In the genomic region with DNA sequence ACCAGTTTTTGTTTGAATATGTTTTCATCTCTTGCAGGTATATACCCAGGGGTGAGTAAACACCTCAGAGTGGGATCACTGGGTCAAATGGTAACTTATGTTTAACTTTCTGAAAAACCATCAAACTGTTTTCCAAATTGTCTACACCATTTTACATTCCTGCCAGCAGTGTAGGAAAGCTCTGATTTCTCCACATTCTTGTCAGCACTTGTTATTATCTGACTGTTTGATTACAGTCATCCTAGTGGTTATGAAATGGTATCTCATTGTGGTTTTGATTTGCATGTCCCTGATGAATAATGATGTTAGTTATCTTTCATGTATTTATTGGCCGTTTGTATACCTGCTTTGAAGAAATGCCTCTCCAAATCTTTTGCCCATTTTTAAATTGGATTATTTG, we compare ENCODE assay signal across 30 cellular contexts. TPM values are rescaled to one million over a fixed set of nuclear protein-coding genes. Genes with fewer than 3 reads are reported as not detected.
DNase-seq lines count a peak whose midpoint lies in the region; ATAC-seq, FAIRE-seq and TF ChIP-seq lines count a peak whose summit lies in the region.
"Had no signal": no experiment of that assay in that cellular context is flagged by ENCODE, and none has a peak within 500 bp of the region (broad histone marks: within the 10 kb centered on the region; RNA-seq: fewer than 3 reads in every experiment).

No MANE protein-coding gene starts in this region.

- intact Hi-C loops in left ventricle myocardium inferior (cut with micrococcal nuclease) = no loop called here

- TF ChIP-seq RAD21 in A549 (conservative IDR thresholded peaks at IDR 0.05 in 1 of 2, IDR thresholded peaks at IDR 0.05 in 1 of 2) = no peak

- peak; percentile 18 for FAIRE-seq in A549 (lab: Jason Lieb, UNC)
- FAIRE-seq: D721Med, HTR-8/SVneo had no signal

- H3K27ac ChIP-seq in A549 (no peak overlapping the region), foreskin keratinocyte (no peak overlapping the region), left ventricle myocardium inferior (replicated peaks) (no peak overlapping the region)
- H3K27ac ChIP-seq: BLaER1 treated with 17β-estradiol and CSF1 and Interleukin-3, amounts not matched to agents 10 nM and 100 nM; GM23248; SJSA1 had no signal

- 6% methylated on average over 1 of the region's 1 CpG for WGBS in A549 (ENCODE audit: missing lambda C conversion rate)

- POLR2A ChIA-PET in A549 (lab: Yijun Ruan, JAX) = no interaction called here

- H3K4me1 ChIP-seq in A549 (no peaks in the 10 kb centered on the region), foreskin keratinocyte (peaks cover 4% of the 10 kb centered on the region), left ventricle myocardium inferior (no peaks in the 10 kb centered on the region)
- H3K4me1 ChIP-seq: BLaER1 treated with 17β-estradiol and CSF1 and Interleukin-3, amounts not matched to agents 10 nM and 100 nM; SJSA1 had no signal

- H3K4me2 ChIP-seq in A549 = no peak overlapping the region
- H3K4me2 ChIP-seq: BLaER1 treated with 17β-estradiol and CSF1 and Interleukin-3, amounts not matched to agents 10 nM and 100 nM had no signal

- no peaks in the 10 kb centered on the region for H3K27me3 ChIP-seq in foreskin keratinocyte
- H3K27me3 ChIP-seq in left ventricle myocardium inferior (ENCODE audit: low read depth) = no peaks in the 10 kb centered on the region
- H3K27me3 ChIP-seq: BLaER1 treated with 17β-estradiol and CSF1 and Interleukin-3, amounts not matched to agents 10 nM and 100 nM; SJSA1 had no signal

- TF ChIP-seq CTCF in A549 (IDR thresholded peaks at IDR 0.05) = no peak
- peak; percentile 79 for TF ChIP-seq CTCF in foreskin keratinocyte (conservative IDR thresholded peaks at IDR 0.05)
- no peak for TF ChIP-seq CTCF in left ventricle myocardium inferior (IDR thresholded peaks at IDR 0.05; ENCODE audit: borderline replicate concordance)

- no peak for TF ChIP-seq EP300 in A549 (IDR thresholded peaks at IDR 0.05)

- H3K9me3 ChIP-seq in A549 (peaks cover 3% of the 10 kb centered on the region; the same call in 1 of the 3 replicates), left ventricle myocardium inferior (replicated peaks) (peaks cover 12% of the 10 kb centered on the region)
- H3K9me3 ChIP-seq: SJSA1 had no signal

- TF ChIP-seq POLR2A in A549 (IDR thresholded peaks at IDR 0.05; ENCODE audit: low read length) = no peak

- CTCF ChIA-PET in A549 (lab: Yijun Ruan, JAX) = no interaction called here

- no peak for DNase-seq in A549 (ENCODE audit: low read depth in 1 of 2, low spot score in 1 of 2)
- DNase-seq in M059J (ENCODE audit: low read depth) = peak; percentile 14
- DNase-seq in amniotic epithelial cell (ENCODE audit: low read depth) = peak; percentile 44
- DNase-seq in foreskin keratinocyte = peak; percentile 73 to 85
- no peak for DNase-seq in SIG-M5 treated with dmso at 0.1 percent for 504 hours (lab: John Stamatoyannopoulos, UW; ENCODE audit: unreplicated experiment)
- no peak for DNase-seq in left ventricle myocardium inferior
- DNase-seq in occipital lobe (lab: John Stamatoyannopoulos, UW) = no peak
- DNase-seq: CD4-positive, alpha-beta T cell; GM23248; H7; KG1; NCI-H1092 treated with DMSO at 0.1 percent for 48 hours; NCI-H1436; NCI-H187; NCI-H2081 treated with DMSO at 0.1 percent for 48 hours; NCI-H2171; NCI-H345; NCI-H510A treated with DMSO at 0.1 percent for 48 hours; NCI-H774; NK-92 treated with Interleukin-12 subunit alpha and Interleukin-12 subunit beta, amount 100 ng/mL, for 24 hours; PC-3 had no signal

- H3K4me3 ChIP-seq in A549 = no peak overlapping the region
- no peak overlapping the region for H3K4me3 ChIP-seq in left ventricle myocardium inferior
- H3K4me3 ChIP-seq: BLaER1 treated with 17β-estradiol and CSF1 and Interleukin-3, amounts not matched to agents 10 nM and 100 nM; GM23248; SJSA1 had no signal

- ATAC-seq in A549 (no peak), foreskin keratinocyte (peak; percentile 96), GM21529 (IDR thresholded peaks at IDR 0.05; ENCODE audit: unreplicated experiment) (no peak)
- ATAC-seq: PC-3, Right ventricle myocardium inferior had no signal

- peaks cover 23% of the 10 kb centered on the region for H3K36me3 ChIP-seq in left ventricle myocardium inferior
- H3K36me3 ChIP-seq: BLaER1 treated with 17β-estradiol and CSF1 and Interleukin-3, amounts not matched to agents 10 nM and 100 nM; SJSA1 had no signal

TF ChIP-seq in A549, 52 proteins besides CTCF, POLR2A, EP300 and RAD21:
- TF ChIP-seq ZFP36 (IDR thresholded peaks at IDR 0.05; ENCODE audit: borderline replicate concordance, partially characterized antibody) (peak; percentile 15), RFX5 (IDR thresholded peaks at IDR 0.05) (no peak), CBX8 (IDR thresholded peaks at IDR 0.05) (no peak), NFE2L2 (conservative IDR thresholded peaks at IDR 0.05; ENCODE audit: low read length) (no peak), MYC (IDR thresholded peaks at IDR 0.05; ENCODE audit: borderline replicate concordance, low read length) (no peak), JUN (IDR thresholded peaks at IDR 0.05) (no peak), KDM1A (IDR thresholded peaks at IDR 0.05; ENCODE audit: low read depth) (no peak)
- TF ChIP-seq, protein P1, sequence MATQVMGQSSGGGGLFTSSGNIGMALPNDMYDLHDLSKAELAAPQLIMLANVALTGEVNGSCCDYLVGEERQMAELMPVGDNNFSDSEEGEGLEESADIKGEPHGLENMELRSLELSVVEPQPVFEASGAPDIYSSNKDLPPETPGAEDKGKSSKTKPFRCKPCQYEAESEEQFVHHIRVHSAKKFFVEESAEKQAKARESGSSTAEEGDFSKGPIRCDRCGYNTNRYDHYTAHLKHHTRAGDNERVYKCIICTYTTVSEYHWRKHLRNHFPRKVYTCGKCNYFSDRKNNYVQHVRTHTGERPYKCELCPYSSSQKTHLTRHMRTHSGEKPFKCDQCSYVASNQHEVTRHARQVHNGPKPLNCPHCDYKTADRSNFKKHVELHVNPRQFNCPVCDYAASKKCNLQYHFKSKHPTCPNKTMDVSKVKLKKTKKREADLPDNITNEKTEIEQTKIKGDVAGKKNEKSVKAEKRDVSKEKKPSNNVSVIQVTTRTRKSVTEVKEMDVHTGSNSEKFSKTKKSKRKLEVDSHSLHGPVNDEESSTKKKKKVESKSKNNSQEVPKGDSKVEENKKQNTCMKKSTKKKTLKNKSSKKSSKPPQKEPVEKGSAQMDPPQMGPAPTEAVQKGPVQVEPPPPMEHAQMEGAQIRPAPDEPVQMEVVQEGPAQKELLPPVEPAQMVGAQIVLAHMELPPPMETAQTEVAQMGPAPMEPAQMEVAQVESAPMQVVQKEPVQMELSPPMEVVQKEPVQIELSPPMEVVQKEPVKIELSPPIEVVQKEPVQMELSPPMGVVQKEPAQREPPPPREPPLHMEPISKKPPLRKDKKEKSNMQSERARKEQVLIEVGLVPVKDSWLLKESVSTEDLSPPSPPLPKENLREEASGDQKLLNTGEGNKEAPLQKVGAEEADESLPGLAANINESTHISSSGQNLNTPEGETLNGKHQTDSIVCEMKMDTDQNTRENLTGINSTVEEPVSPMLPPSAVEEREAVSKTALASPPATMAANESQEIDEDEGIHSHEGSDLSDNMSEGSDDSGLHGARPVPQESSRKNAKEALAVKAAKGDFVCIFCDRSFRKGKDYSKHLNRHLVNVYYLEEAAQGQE (IDR thresholded peaks at IDR 0.05) = no peak
- TF ChIP-seq, protein P2, sequence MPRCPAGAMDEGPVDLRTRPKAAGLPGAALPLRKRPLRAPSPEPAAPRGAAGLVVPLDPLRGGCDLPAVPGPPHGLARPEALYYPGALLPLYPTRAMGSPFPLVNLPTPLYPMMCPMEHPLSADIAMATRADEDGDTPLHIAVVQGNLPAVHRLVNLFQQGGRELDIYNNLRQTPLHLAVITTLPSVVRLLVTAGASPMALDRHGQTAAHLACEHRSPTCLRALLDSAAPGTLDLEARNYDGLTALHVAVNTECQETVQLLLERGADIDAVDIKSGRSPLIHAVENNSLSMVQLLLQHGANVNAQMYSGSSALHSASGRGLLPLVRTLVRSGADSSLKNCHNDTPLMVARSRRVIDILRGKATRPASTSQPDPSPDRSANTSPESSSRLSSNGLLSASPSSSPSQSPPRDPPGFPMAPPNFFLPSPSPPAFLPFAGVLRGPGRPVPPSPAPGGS (IDR thresholded peaks at IDR 0.05) = no peak

RNA-seq across cellular contexts. Expression of a gene that starts 13.8 kb away (rescaled TPM):
- not detected in 2 replicates for polyA plus RNA-seq in A549 (2011; rRNA removed)
- polyA plus RNA-seq in A549 (2012; cell fraction: cytosol; rRNA removed) = not detected in 2 replicates
- not detected in 2 replicates for polyA plus RNA-seq in A549 (2012; cell fraction: nucleus; rRNA removed)
- polyA plus RNA-seq in A549 (2017; fragmentation: RNase III; extraction: RNeasy Plus Mini Kit Qiagen cat#74134 plus additional on column Dnase treatment) = 0.01 TPM in 1 of 3 replicates, not detected in the others
- not detected in 2 replicates for polyA minus RNA-seq in A549 (2011; rRNA and poly(A)+ RNA removed)
- total RNA-seq in M059J (2014; rRNA removed; shearing (Covaris generic)) = not detected in 2 replicates
- total RNA-seq in foreskin keratinocyte = not detected in 2 replicates
- polyA plus RNA-seq in foreskin keratinocyte = not detected in 2 replicates
- total RNA-seq in left ventricle myocardium inferior = 108 TPM
- total RNA-seq in occipital lobe = 0.16 TPM
- total RNA-seq: A172; CD4-positive, alpha-beta T cell; G401; GM23248; PC-3; SJSA1 had no signal
- polyA plus RNA-seq: AG04450 had no signal

RNA-seq across cellular contexts. Expression of a gene that starts 17.4 kb away (rescaled TPM):
- polyA plus RNA-seq in A549 (2011; rRNA removed) = 4.2 and 5.1 TPM in 2 replicates
- 3.7 and 4.0 TPM in 2 replicates for polyA plus RNA-seq in A549 (2012; cell fraction: cytosol; rRNA removed)
- polyA plus RNA-seq in A549 (2012; cell fraction: nucleus; rRNA removed) = 5.0 and 5.7 TPM in 2 replicates
- polyA plus RNA-seq in A549 (2017; fragmentation: RNase III; extraction: RNeasy Plus Mini Kit Qiagen cat#74134 plus additional on column Dnase treatment) = 5.5 to 5.9 TPM (median 5.6 TPM) in 3 replicates
- 1.8 and 2.1 TPM in 2 replicates for polyA minus RNA-seq in A549 (2011; rRNA and poly(A)+ RNA removed)
- 4.2 and 6.3 TPM in 2 replicates for total RNA-seq in M059J (2014; rRNA removed; shearing (Covaris generic))
- 6.5 and 6.9 TPM in 2 replicates for total RNA-seq in foreskin keratinocyte
- polyA plus RNA-seq in foreskin keratinocyte = 3.8 and 4.5 TPM in 2 replicates
- total RNA-seq in left ventricle myocardium inferior = 5.4 TPM
- total RNA-seq in occipital lobe = 4.5 TPM

Comparison
In these comparisons a context has a peak if more than half of its experiments do, and no peak if none do; other contexts are left out.
1. DNase-seq: peak in M059J (single experiment), amniotic epithelial cell (single experiment) and foreskin keratinocyte (2 of 2); none in A549 (0 of 2), SIG-M5 treated with dmso at 0.1 percent for 504 hours (single experiment), left ventricle myocardium inferior (single experiment) and occipital lobe (single experiment).
2. RNA of a gene that starts 13.8 kb away (total RNA-seq): 108 TPM in left ventricle myocardium inferior (single experiment); 0.16 TPM in occipital lobe (single experiment), not detected in M059J and not detected in foreskin keratinocyte; every median in the first group is over 10 times any median in the second.